15 cellular contexts compared by ENCODE assay signal in the genomic region with DNA sequence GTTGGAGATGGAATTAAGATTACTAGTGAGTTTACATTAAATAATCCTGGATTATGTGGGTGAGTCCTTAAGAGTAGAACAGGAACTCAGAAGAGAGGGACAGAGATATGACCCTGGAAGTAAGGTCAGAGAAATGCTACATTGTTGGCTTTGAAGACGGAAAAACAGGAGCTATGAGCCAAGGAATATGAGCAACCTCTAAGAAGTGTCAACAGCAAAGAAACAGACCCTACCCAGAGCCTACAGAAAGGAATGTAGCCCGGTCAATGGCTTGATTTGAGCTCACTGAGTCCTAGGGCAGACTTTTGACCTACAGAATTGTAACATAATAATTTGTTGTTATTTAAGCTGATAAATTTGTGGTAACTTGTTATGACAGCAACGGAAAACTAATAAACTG.
DNase-seq lines count a peak whose midpoint lies in the region; ATAC-seq and TF ChIP-seq lines count a peak whose summit lies in the region.
"Had no signal": no experiment of that assay in that cellular context is flagged by ENCODE, and none has a peak within 500 bp of the region (broad histone marks: within the 10 kb centered on the region; RNA-seq: fewer than 3 reads in every experiment).

No MANE protein-coding gene starts in this region.

- H3K4me1 Mint-ChIP-seq in HFFc6 (ENCODE audit: low read depth), result peaks cover 86% of the 10 kb centered on the region
- H3K4me1 Mint-ChIP-seq: CD14-positive monocyte; CD4-positive, alpha-beta memory T cell had no signal

- no peaks in the 10 kb centered on the region for H3K9me3 ChIP-seq in right cardiac atrium (ENCODE audit: control insufficient read depth, low read length)
- H3K9me3 ChIP-seq: BLaER1 had no signal

- H3K27ac Mint-ChIP-seq in HFFc6, result peak overlapping the region; percentile 97; the same call in 1 of the 2 replicates
- H3K27ac Mint-ChIP-seq: CD14-positive monocyte; CD4-positive, alpha-beta memory T cell; H9 had no signal

- H3K9me3 Mint-ChIP-seq in HFFc6, result 0 out of 2 replicates have a peak, but pooled peaks cover 7% of the 10 kb centered on the region
- H3K9me3 Mint-ChIP-seq: H9 had no signal

- TF ChIP-seq CTCF in HFFc6 (IDR thresholded peaks at IDR 0.05), result no peak

- H3K27me3 Mint-ChIP-seq in HFFc6 (ENCODE audit: insufficient read depth), result no peaks in the 10 kb centered on the region; the same call in 1 of the 2 replicates

- H3K4me1 ChIP-seq in right cardiac atrium (ENCODE audit: control insufficient read depth, insufficient read depth, low read length), result no peaks in the 10 kb centered on the region
- H3K4me1 ChIP-seq: BLaER1 had no signal

- peaks cover 13% of the 10 kb centered on the region; the same call in 1 of the 2 replicates for H3K36me3 Mint-ChIP-seq in HFFc6 (ENCODE audit: low read depth)
- H3K36me3 Mint-ChIP-seq: CD14-positive monocyte; CD4-positive, alpha-beta memory T cell had no signal

- DNase-seq in Right ventricle myocardium superior (no peak), right cardiac atrium (no peak), HFFc6 (no peak), OCI-M1 (lab: John Stamatoyannopoulos, UW) (peak; percentile 40), left ventricle myocardium superior (no peak), SK-N-DZ (ENCODE audit: low spot score) (no peak)
- DNase-seq: 8988T; CD4-positive, alpha-beta memory T cell; DMS79 treated with DMSO at 0.1 percent for 48 hours; H9 had no signal

- H3K27ac ChIP-seq in right cardiac atrium (ENCODE audit: low read length), result no peak overlapping the region
- H3K27ac ChIP-seq: BLaER1 had no signal

- H3K4me3 Mint-ChIP-seq in HFFc6, result peak overlapping the region; percentile 1; the same call in 1 of the 2 replicates
- H3K4me3 Mint-ChIP-seq: CD14-positive monocyte; CD4-positive, alpha-beta memory T cell; H9 had no signal

- ATAC-seq in Right ventricle myocardium superior (ENCODE audit: poor library complexity) (peak; percentile 80), right cardiac atrium (no peak), left ventricle myocardium superior (peak; percentile 86), GM21717 (IDR thresholded peaks at IDR 0.05; ENCODE audit: unreplicated experiment) (no peak)
- ATAC-seq: GM12878, HepG2 had no signal

- H3K4me3 ChIP-seq in right cardiac atrium (ENCODE audit: low read length), result no peak overlapping the region
- H3K4me3 ChIP-seq: BLaER1, GM12878 had no signal

- intact Hi-C loops in Right ventricle myocardium superior (cut with DNase I) (no loop called here), right cardiac atrium (cut with DNase I) (no loop called here), left ventricle myocardium superior (cut with micrococcal nuclease) (no loop called here)

- no peaks in the 10 kb centered on the region for H3K27me3 ChIP-seq in right cardiac atrium (ENCODE audit: control insufficient read depth, insufficient read depth)
- H3K27me3 ChIP-seq: BLaER1 had no signal

- WGBS in right cardiac atrium, result 46% methylated on average over 3 of the region's 3 CpGs

Comparison
In these comparisons a context has a peak if more than half of its experiments do, and no peak if none do; other contexts are left out.
1. ATAC-seq: peak in Right ventricle myocardium superior (single experiment) and left ventricle myocardium superior (single experiment); none in right cardiac atrium (0 of 2) and GM21717 (single experiment).